Comparison of ENCODE assay signal across 26 cellular contexts in the genomic region with DNA sequence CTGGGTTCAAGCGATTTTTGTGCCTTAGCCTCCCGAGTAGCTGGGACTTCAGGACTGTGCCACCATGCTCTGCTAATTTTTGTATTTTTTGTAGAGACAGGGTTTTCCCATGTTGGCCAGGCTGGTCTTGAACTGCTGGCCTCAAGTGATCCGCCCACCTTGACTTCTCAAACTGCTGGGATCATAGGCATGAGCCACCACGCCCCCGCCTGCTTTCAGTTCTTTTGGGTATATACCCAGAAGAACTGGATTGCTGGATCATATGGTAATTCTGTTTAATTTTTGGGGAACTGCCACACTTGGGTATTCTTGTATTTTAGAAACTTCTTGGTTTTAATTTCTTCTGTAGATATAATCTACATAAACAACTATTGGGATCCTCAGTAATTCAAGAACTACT. TPM values are rescaled to one million over a fixed set of nuclear protein-coding genes. Genes with fewer than 3 reads are reported as not detected.
DNase-seq lines count a peak whose midpoint lies in the region; ATAC-seq and TF ChIP-seq lines count a peak whose summit lies in the region.
"Had no signal": no experiment of that assay in that cellular context is flagged by ENCODE, and none has a peak within 500 bp of the region (broad histone marks: within the 10 kb centered on the region; RNA-seq: fewer than 3 reads in every experiment).

No MANE protein-coding gene starts in this region.

- intact Hi-C loops in left ventricle myocardium inferior (cut with micrococcal nuclease), result no loop called here
- intact Hi-C loops in right cardiac atrium (cut with DNase I), result no loop called here
- intact Hi-C loops in activated T-helper 2 cell treated with anti-CD3 and anti-CD28 coated beads, Interferon-gamma antibody, Interleukin-2, Interleukin-4, amounts not matched to agents 10 μg/mL and 5 μg/mL and 100 μg/mL, durations not matched to agents 14 hours and 24 hours and 36 hours (cut with micrococcal nuclease), result no loop called here
- intact Hi-C loops in lower lobe of right lung (cut with DNase I), result no loop called here
- intact Hi-C loops in aorta (cut with DNase I), result no loop called here

- H3K4me1 Mint-ChIP-seq in activated T-helper 2 cell treated with anti-CD3 and anti-CD28 coated beads, Interferon-gamma antibody, Interleukin-2, Interleukin-4, amounts not matched to agents 10 μg/mL and 5 μg/mL and 100 μg/mL, durations not matched to agents 14 hours and 24 hours and 36 hours (ENCODE audit: low read depth), result peaks cover 43% of the 10 kb centered on the region

- H3K27ac ChIP-seq in left ventricle myocardium inferior (replicated peaks), result peak overlapping the region; percentile 51
- H3K27ac ChIP-seq in right cardiac atrium (ENCODE audit: low read length), result no peak overlapping the region
- peak overlapping the region; percentile 40 for H3K27ac ChIP-seq in lower lobe of right lung
- peak overlapping the region; percentile 10 for H3K27ac ChIP-seq in temporal lobe (ENCODE audit: low read depth, low read length)
- no peak overlapping the region for H3K27ac ChIP-seq in aorta (ENCODE audit: low read depth in 1 of 2, low read length in 2 of 2)
- H3K27ac ChIP-seq: sigmoid colon, testis, uterus had no signal

- no peak for ATAC-seq in right cardiac atrium
- ATAC-seq in lower lobe of right lung, result no peak
- ATAC-seq in aorta (ENCODE audit: low FRiP score), result no peak
- ATAC-seq: PC-3 had no signal

- peaks cover 100% of the 10 kb centered on the region for H3K4me1 ChIP-seq in left ventricle myocardium inferior
- peaks cover 22% of the 10 kb centered on the region for H3K4me1 ChIP-seq in right cardiac atrium (ENCODE audit: control insufficient read depth, insufficient read depth, low read length)
- H3K4me1 ChIP-seq in lower lobe of right lung, result peaks cover 67% of the 10 kb centered on the region
- peaks cover 14 to 23% of the 10 kb centered on the region in 2 donors for H3K4me1 ChIP-seq in aorta (ENCODE audit: control insufficient read depth in 1 of 2, insufficient read depth in 2 of 2, low read length in 2 of 2)
- H3K4me1 ChIP-seq: uterus had no signal

- H3K9me3 Mint-ChIP-seq in activated T-helper 2 cell treated with anti-CD3 and anti-CD28 coated beads, Interferon-gamma antibody, Interleukin-2, Interleukin-4, amounts not matched to agents 10 μg/mL and 5 μg/mL and 100 μg/mL, durations not matched to agents 14 hours and 24 hours and 36 hours, result no peaks in the 10 kb centered on the region
- H3K9me3 Mint-ChIP-seq: activated naive CD8-positive, alpha-beta T cell treated with anti-CD3 and anti-CD28 coated beads for 36 hours; activated T-helper 1 cell treated with anti-CD3 and anti-CD28 coated beads, Interleukin-12 subunit alpha, Interleukin-12 subunit beta, Interleukin-2, Interleukin-4 antibody, amounts not matched to agents 30 ng/mL and 10 ng/mL and 1 ng/mL, durations not matched to agents 14 hours and 24 hours and 36 hours; immature natural killer cell had no signal

- H3K4me3 ChIP-seq in left ventricle myocardium inferior, result no peak overlapping the region
- H3K4me3 ChIP-seq in right cardiac atrium (ENCODE audit: low read length), result no peak overlapping the region
- H3K4me3 ChIP-seq in lower lobe of right lung, result no peak overlapping the region
- H3K4me3 ChIP-seq in aorta (ENCODE audit: low read length in 2 of 2), result no peak overlapping the region
- H3K4me3 ChIP-seq: sigmoid colon, testis, uterus had no signal

- H3K9me3 ChIP-seq in left ventricle myocardium inferior (replicated peaks) (no peaks in the 10 kb centered on the region), right cardiac atrium (ENCODE audit: control insufficient read depth, low read length) (no peaks in the 10 kb centered on the region), lower lobe of right lung (no peaks in the 10 kb centered on the region), aorta (ENCODE audit: control insufficient read depth, low read length) (no peaks in the 10 kb centered on the region)
- H3K9me3 ChIP-seq: sigmoid colon, SK-N-SH, testis, uterus had no signal

- WGBS in right cardiac atrium, result 97% methylated on average over 5 of the region's 5 CpGs
- 88 to 89% methylated on average over 5 of the region's 5 CpGs for WGBS in aorta, 2 donors

- peak overlapping the region; percentile 21 for H3K27ac Mint-ChIP-seq in activated T-helper 2 cell treated with anti-CD3 and anti-CD28 coated beads, Interferon-gamma antibody, Interleukin-2, Interleukin-4, amounts not matched to agents 10 μg/mL and 5 μg/mL and 100 μg/mL, durations not matched to agents 14 hours and 24 hours and 36 hours
- H3K27ac Mint-ChIP-seq: activated naive CD8-positive, alpha-beta T cell treated with anti-CD3 and anti-CD28 coated beads for 36 hours; activated T-helper 1 cell treated with anti-CD3 and anti-CD28 coated beads, Interleukin-12 subunit alpha, Interleukin-12 subunit beta, Interleukin-2, Interleukin-4 antibody, amounts not matched to agents 30 ng/mL and 10 ng/mL and 1 ng/mL, durations not matched to agents 14 hours and 24 hours and 36 hours had no signal

- DNase-seq in left ventricle myocardium inferior (no peak), right cardiac atrium (no peak), lower lobe of right lung (no peak), ecto neural progenitor cell (ENCODE audit: low spot score) (no peak), aorta (no peak)
- no peak for DNase-seq in activated T-helper 2 cell treated with anti-CD3 and anti-CD28 coated beads, Interferon-gamma antibody, Interleukin-2, Interleukin-4, amounts not matched to agents 10 μg/mL and 5 μg/mL and 100 μg/mL, durations not matched to agents 14 hours and 24 hours and 36 hours (ENCODE audit: low spot score)
- DNase-seq: activated naive CD8-positive, alpha-beta T cell treated with anti-CD3 and anti-CD28 coated beads for 36 hours; C1 segment of cervical spinal cord; Calu3; HCEC 1CT; hypothalamus; immature natural killer cell; left colon; NCI-H1105; NCI-H1930; NCI-H526; NK-92 treated with Interleukin-12 subunit alpha and Interleukin-12 subunit beta, amount 100 ng/mL, for 24 hours; PC-3; sigmoid colon; SK-N-SH; T-helper 2 cell; testis; uterus had no signal

- H3K27me3 ChIP-seq in left ventricle myocardium inferior (ENCODE audit: low read depth) (no peaks in the 10 kb centered on the region), right cardiac atrium (ENCODE audit: control insufficient read depth, insufficient read depth) (no peaks in the 10 kb centered on the region), lower lobe of right lung (ENCODE audit: low read depth) (no peaks in the 10 kb centered on the region), aorta (ENCODE audit: control insufficient read depth in 1 of 2, insufficient read depth in 2 of 2, low read length in 1 of 2) (no peaks in the 10 kb centered on the region)
- H3K27me3 ChIP-seq: sigmoid colon, testis, uterus had no signal

- no peaks in the 10 kb centered on the region for H3K27me3 Mint-ChIP-seq in activated T-helper 2 cell treated with anti-CD3 and anti-CD28 coated beads, Interferon-gamma antibody, Interleukin-2, Interleukin-4, amounts not matched to agents 10 μg/mL and 5 μg/mL and 100 μg/mL, durations not matched to agents 14 hours and 24 hours and 36 hours (ENCODE audit: low read depth)
- H3K27me3 Mint-ChIP-seq: activated naive CD8-positive, alpha-beta T cell treated with anti-CD3 and anti-CD28 coated beads for 36 hours; progenitor cell of endocrine pancreas had no signal

- TF ChIP-seq CTCF in left ventricle myocardium inferior (IDR thresholded peaks at IDR 0.05; ENCODE audit: borderline replicate concordance) (no peak), lower lobe of right lung (IDR thresholded peaks at IDR 0.05) (no peak)

- no peak overlapping the region for H3K4me3 Mint-ChIP-seq in activated T-helper 2 cell treated with anti-CD3 and anti-CD28 coated beads, Interferon-gamma antibody, Interleukin-2, Interleukin-4, amounts not matched to agents 10 μg/mL and 5 μg/mL and 100 μg/mL, durations not matched to agents 14 hours and 24 hours and 36 hours (ENCODE audit: low read depth)
- H3K4me3 Mint-ChIP-seq: activated naive CD8-positive, alpha-beta T cell treated with anti-CD3 and anti-CD28 coated beads for 36 hours; activated T-helper 1 cell treated with anti-CD3 and anti-CD28 coated beads, Interleukin-12 subunit alpha, Interleukin-12 subunit beta, Interleukin-2, Interleukin-4 antibody, amounts not matched to agents 30 ng/mL and 10 ng/mL and 1 ng/mL, durations not matched to agents 14 hours and 24 hours and 36 hours; immature natural killer cell had no signal

- H3K36me3 ChIP-seq in left ventricle myocardium inferior, result no peaks in the 10 kb centered on the region
- H3K36me3 ChIP-seq in lower lobe of right lung, result no peaks in the 10 kb centered on the region
- H3K36me3 ChIP-seq in aorta (ENCODE audit: control insufficient read depth in 1 of 2, insufficient read depth in 2 of 2, low read length in 1 of 2), result peaks cover 0 to 2% of the 10 kb centered on the region in 2 donors
- H3K36me3 ChIP-seq: sigmoid colon, uterus had no signal

- peaks cover 15% of the 10 kb centered on the region for H3K36me3 Mint-ChIP-seq in activated T-helper 2 cell treated with anti-CD3 and anti-CD28 coated beads, Interferon-gamma antibody, Interleukin-2, Interleukin-4, amounts not matched to agents 10 μg/mL and 5 μg/mL and 100 μg/mL, durations not matched to agents 14 hours and 24 hours and 36 hours (ENCODE audit: low read depth)
- H3K36me3 Mint-ChIP-seq: immature natural killer cell had no signal

RNA-seq across cellular contexts. Expression of a gene that starts 17.0 kb away (rescaled TPM):
- total RNA-seq in left ventricle myocardium inferior (79.0 TPM), right cardiac atrium (10 to 100 TPM; 79.4 to 98.6 (median 88.2) TPM), lower lobe of right lung (63.3 TPM), temporal lobe (54.3 TPM), aorta (100 to 1,000 TPM in 1 of 2 donors, 10 to 100 TPM in 1; 78.7 to 135 TPM)
- polyA plus RNA-seq in right cardiac atrium (29.1 TPM), aorta (10 to 100 TPM; 13.9 to 21.3 TPM)
- total RNA-seq in activated T-helper 2 cell treated with anti-CD3 and anti-CD28 coated beads, Interferon-gamma antibody, Interleukin-2, Interleukin-4, amounts not matched to agents 10 μg/mL and 5 μg/mL and 100 μg/mL, durations not matched to agents 14 hours and 24 hours and 36 hours, result 41.4 and 47.7 TPM in 2 replicates

RNA-seq across cellular contexts. Expression of a gene that starts 24.1 kb away (rescaled TPM):
- total RNA-seq in left ventricle myocardium inferior (28.0 TPM), right cardiac atrium (10 to 100 TPM; 19.4 to 36.8 (median 25.7) TPM), lower lobe of right lung (48.1 TPM), temporal lobe (25.1 TPM), aorta (10 to 100 TPM; 20.1 to 21.9 TPM)
- polyA plus RNA-seq in right cardiac atrium (41.4 TPM), aorta (10 to 100 TPM; 34.7 to 37.4 TPM)
- 429 and 431 TPM in 2 replicates for total RNA-seq in activated T-helper 2 cell treated with anti-CD3 and anti-CD28 coated beads, Interferon-gamma antibody, Interleukin-2, Interleukin-4, amounts not matched to agents 10 μg/mL and 5 μg/mL and 100 μg/mL, durations not matched to agents 14 hours and 24 hours and 36 hours

RNA-seq across cellular contexts. Expression of a gene that starts 31.0 kb away (rescaled TPM):
- total RNA-seq in left ventricle myocardium inferior (83.0 TPM), right cardiac atrium (100 to 1,000 TPM in 3 of 4 donors, 10 to 100 TPM in 1; 98.7 to 116 (median 110) TPM), lower lobe of right lung (98.9 TPM), temporal lobe (27.8 TPM), aorta (10 to 100 TPM; 73.0 to 95.0 TPM)
- polyA plus RNA-seq in right cardiac atrium (178 TPM), aorta (100 to 1,000 TPM; 140 to 158 TPM)
- total RNA-seq in activated T-helper 2 cell treated with anti-CD3 and anti-CD28 coated beads, Interferon-gamma antibody, Interleukin-2, Interleukin-4, amounts not matched to agents 10 μg/mL and 5 μg/mL and 100 μg/mL, durations not matched to agents 14 hours and 24 hours and 36 hours, result 77.5 and 80.7 TPM in 2 replicates

Comparison
In these comparisons a context has a peak if more than half of its experiments do, and no peak if none do; other contexts are left out.
1. H3K27ac ChIP-seq: peak in left ventricle myocardium inferior (single experiment), lower lobe of right lung (single experiment) and temporal lobe (single experiment); none in right cardiac atrium (single experiment) and aorta (0 of 2).